Comparison of ENCODE assay signal across 16 cellular contexts in genomic region chr11:43933226-43933607, GRCh38. TPM values are rescaled to one million over a fixed set of nuclear protein-coding genes. Genes with fewer than 3 reads are reported as not detected.
A peak's percentile ranks its signal among the peaks of the same experiment; 100 is the strongest.
DNase-seq lines count a peak whose midpoint lies in the region; FAIRE-seq and TF ChIP-seq lines count a peak whose summit lies in the region.
"Had no signal": no experiment of that assay in that cellular context is flagged by ENCODE, and none has a peak within 500 bp of the region (broad histone marks: within the 10 kb centered on the region; RNA-seq: fewer than 3 reads in every experiment).

No MANE protein-coding gene starts in this region.

- H3K9me3 ChIP-seq in SJSA1 (replicated peaks) (no peaks in the 10 kb centered on the region), mesenchymal stem cell (ENCODE audit: control insufficient read depth, low read length) (no peaks in the 10 kb centered on the region), osteoblast (ENCODE audit: low read depth, low read length) (no peaks in the 10 kb centered on the region)
- H3K9me3 ChIP-seq: BE2C, HAP-1, SK-N-SH had no signal

- H3K36me3 ChIP-seq in SJSA1: no peaks in the 10 kb centered on the region
- H3K36me3 ChIP-seq in mesenchymal stem cell (ENCODE audit: control insufficient read depth in 1 of 2, insufficient read depth in 2 of 2, low read depth in 1 of 2, low read length in 2 of 2): no peaks in the 10 kb centered on the region
- no peaks in the 10 kb centered on the region for H3K36me3 ChIP-seq in osteoblast (ENCODE audit: insufficient read depth, low read length)
- H3K36me3 ChIP-seq: BE2C, HAP-1 had no signal

- H3K4me3 ChIP-seq in AG04449 (ENCODE audit: low read depth, low read length) (peak overlapping the region; percentile 39), SJSA1 (no peak overlapping the region), mesenchymal stem cell (ENCODE audit: insufficient read depth in 1 of 2, low read depth in 1 of 2, low read length in 2 of 2) (peak overlapping the region in 1 of 2 experiments; percentile 59), osteoblast (ENCODE audit: insufficient read depth, low read length) (peak overlapping the region; percentile 57)
- H3K4me3 ChIP-seq: HAP-1 had no signal

- H2BK120ac ChIP-seq in mesenchymal stem cell (ENCODE audit: low read depth, low read length): peak overlapping the region; percentile 11

- no peak overlapping the region for H2BK15ac ChIP-seq in mesenchymal stem cell (ENCODE audit: low read depth, poor library complexity, severe bottlenecking)

- no peak overlapping the region for H3K4me2 ChIP-seq in mesenchymal stem cell (ENCODE audit: low read length, poor library complexity, severe bottlenecking)
- peak overlapping the region; percentile 71 for H3K4me2 ChIP-seq in osteoblast (ENCODE audit: insufficient read depth, low read length)
- H3K4me2 ChIP-seq: SK-N-SH had no signal

- H3K27me3 ChIP-seq in SJSA1 (replicated peaks): no peaks in the 10 kb centered on the region
- H3K27me3 ChIP-seq in mesenchymal stem cell (ENCODE audit: control insufficient read depth in 1 of 2, insufficient read depth in 1 of 2, low read length in 2 of 2): peaks cover 0 to 44% of the 10 kb centered on the region in 2 experiments
- peaks cover 3% of the 10 kb centered on the region for H3K27me3 ChIP-seq in osteoblast (ENCODE audit: insufficient read depth, low read length)
- H3K27me3 ChIP-seq: BE2C had no signal

- no peak overlapping the region for H3K23ac ChIP-seq in mesenchymal stem cell (ENCODE audit: low read length in 2 of 2)

- H3K27ac ChIP-seq in SJSA1 (peak overlapping the region; percentile 95), mesenchymal stem cell (ENCODE audit: low read length, poor library complexity, severe bottlenecking) (no peak overlapping the region), osteoblast (ENCODE audit: low read depth, low read length) (no peak overlapping the region)
- H3K27ac ChIP-seq: RWPE1 had no signal

- peak overlapping the region in 1 of 2 experiments; percentile 95 for H2BK12ac ChIP-seq in mesenchymal stem cell (ENCODE audit: low read length in 2 of 2)

- no peak overlapping the region for H3K14ac ChIP-seq in mesenchymal stem cell (ENCODE audit: low read length in 2 of 2)

- H3K9ac ChIP-seq in mesenchymal stem cell (ENCODE audit: low read length): peak overlapping the region; percentile 63
- H3K9ac ChIP-seq: SK-N-SH had no signal

- CTCF ChIA-PET in AG04449 (lab: Yijun Ruan, JAX): interaction anchor here (0.7 to 3.8 kb wide), 11 partner anchors 8 to 104 kb away, joined by 3 to 14 read pairs (median 4); partner anchors contain the start of gene C11orf96

- H4K8ac ChIP-seq in mesenchymal stem cell (ENCODE audit: low read length): no peak overlapping the region

- no peak overlapping the region for H4K91ac ChIP-seq in mesenchymal stem cell (ENCODE audit: low read length)

- FAIRE-seq in H54 (lab: Jason Lieb, UNC): no peak

- H2AK5ac ChIP-seq in mesenchymal stem cell (ENCODE audit: low read length, severe bottlenecking): no peak overlapping the region

- TF ChIP-seq CTCF in AG04449 (IDR thresholded peaks at IDR 0.05; ENCODE audit: insufficient read depth, low read length, missing control alignments): no peak
- no peak for TF ChIP-seq CTCF in osteoblast (IDR thresholded peaks at IDR 0.05; ENCODE audit: extremely low read depth, low read depth, low read length)

- no peaks in the 10 kb centered on the region for H4K20me1 ChIP-seq in osteoblast (ENCODE audit: insufficient read depth, low read length)

- no peaks in the 10 kb centered on the region for H3K79me2 ChIP-seq in osteoblast (ENCODE audit: insufficient read depth, low read length)

- DNase-seq in AG04449 (ENCODE audit: low read depth, low spot score): no peak
- no peak for DNase-seq in SJSA1 (ENCODE audit: low read depth in 1 of 2, low spot score in 2 of 2)
- DNase-seq in mesenchymal stem cell: no peak
- no peak for DNase-seq in osteoblast (ENCODE audit: insufficient read length, low spot score, missing footprints)
- DNase-seq in Kasumi-1 (lab: John Stamatoyannopoulos, UW): no peak
- DNase-seq in H54 (ENCODE audit: insufficient read length, low spot score): no peak
- no peak for DNase-seq in NOMO-1 (lab: John Stamatoyannopoulos, UW; ENCODE audit: unreplicated experiment in 2 of 2)
- DNase-seq in activated effector memory CD4-positive, alpha-beta T cell treated with Interleukin-2 at 50 U/mL for 16 hours: no peak
- DNase-seq: CD4-positive, CD25-positive, alpha-beta regulatory T cell; DMS79; NCI-H2081 treated with DMSO at 0.1 percent for 48 hours; SHP77 treated with DMSO at 0.1 percent for 48 hours; SK-N-SH had no signal

- H2AFZ ChIP-seq in mesenchymal stem cell (ENCODE audit: low read depth, low read length) (no peak overlapping the region), osteoblast (ENCODE audit: low read length) (peak overlapping the region; percentile 79)

- peak overlapping the region; percentile 24 to 44 for H3K4ac ChIP-seq in mesenchymal stem cell (ENCODE audit: low read depth in 1 of 2, low read length in 2 of 2)

- TF ChIP-seq POLR2A in H54 (IDR thresholded peaks at IDR 0.05; ENCODE audit: low read depth, low read length): no peak

- peaks cover 96% of the 10 kb centered on the region for H3K4me1 ChIP-seq in SJSA1 (replicated peaks)
- H3K4me1 ChIP-seq in mesenchymal stem cell (ENCODE audit: control insufficient read depth, insufficient read depth, low read depth, low read length): peaks cover 13% of the 10 kb centered on the region
- peaks cover 24% of the 10 kb centered on the region for H3K4me1 ChIP-seq in osteoblast (ENCODE audit: insufficient read depth, low read length)
- H3K4me1 ChIP-seq: HAP-1 had no signal

- no peaks in the 10 kb centered on the region for H3K79me1 ChIP-seq in mesenchymal stem cell (replicated peaks; ENCODE audit: low read length, poor library complexity, severe bottlenecking)

- 100% methylated on average over 1 of the region's 1 CpG for WGBS in mesenchymal stem cell

- POLR2A ChIA-PET in AG04449 (lab: Yijun Ruan, JAX): interaction anchor here (1.4 kb wide), 2 partner anchors 9 to 10 kb away, joined by 6 to 27 read pairs; partner anchors contain the start of gene C11orf96

- H3K18ac ChIP-seq in mesenchymal stem cell (ENCODE audit: low read depth in 1 of 2, low read length in 2 of 2): peak overlapping the region in 1 of 2 experiments; percentile 16

- H2BK5ac ChIP-seq in mesenchymal stem cell (ENCODE audit: low read depth, low read length, poor library complexity, severe bottlenecking): no peak overlapping the region

RNA-seq across cellular contexts. Expression of gene C11orf96, which starts 9.2 kb away (rescaled TPM):
- total RNA-seq in SJSA1 (2014; rRNA removed; shearing (Covaris generic)): 345 and 479 TPM in 2 replicates
- 134 TPM for polyA plus RNA-seq in mesenchymal stem cell (2013, experiment 1 of 2)
- 133 TPM for polyA plus RNA-seq in mesenchymal stem cell (2013, experiment 2 of 2)
- total RNA-seq in osteoblast: 9.7 and 20.6 TPM in 2 replicates
- polyA plus RNA-seq: CD4-positive, CD25-positive, alpha-beta regulatory T cell had no signal

RNA-seq across cellular contexts. Expression of gene ALKBH3, which starts 52.6 kb away (rescaled TPM):
- 78.0 and 127 TPM in 2 replicates for total RNA-seq in SJSA1 (2014; rRNA removed; shearing (Covaris generic))
- 22.0 TPM for polyA plus RNA-seq in mesenchymal stem cell (2013, experiment 1 of 2)
- polyA plus RNA-seq in mesenchymal stem cell (2013, experiment 2 of 2): 20.7 TPM
- total RNA-seq in osteoblast: 47.8 and 53.9 TPM in 2 replicates

Comparison
In these comparisons a context has a peak if more than half of its experiments do, and no peak if none do; other contexts are left out.
1. RNA of gene C11orf96, which starts 9.2 kb away (total RNA-seq): 345 to 479 TPM in SJSA1; 9.7 to 20.6 TPM in osteoblast; every median in the first group is over 10 times any median in the second.